ENCODE assay signal across 8 cellular contexts in genomic region chr4:39365360-39365759, GRCh38. TPM values are rescaled to one million over a fixed set of nuclear protein-coding genes. Genes with fewer than 3 reads are reported as not detected.
DNase-seq lines count a peak whose midpoint lies in the region; ATAC-seq, FAIRE-seq and TF ChIP-seq lines count a peak whose summit lies in the region.

No MANE protein-coding gene starts in this region.

- CTCF ChIA-PET in HepG2 (lab: Yijun Ruan, JAX; ENCODE audit: low intra/inter-chr PET ratio, low total read pairs): no interaction called here

- no peak for FAIRE-seq in HepG2 (lab: Jason Lieb, UNC)

- WGBS in HepG2 (ENCODE audit: low lambda C conversion rate): 1% methylated on average over 7 of the region's 7 CpGs
- WGBS in transverse colon (ENCODE audit: low coverage in 1 of 2), 2 donors: 4 to 7% methylated on average over 7 of the region's 7 CpGs

- peaks cover 55% of the 10 kb centered on the region for H3K4me1 Mint-ChIP-seq in activated T-cell treated with anti-CD3 and anti-CD28 coated beads, Interleukin-2, amount 50 U/mL, for 72 hours (ENCODE audit: low read depth)
- peaks cover 36% of the 10 kb centered on the region for H3K4me1 Mint-ChIP-seq in activated naive CD8-positive, alpha-beta T cell (ENCODE audit: low read depth)

- no peak for DNase-seq in activated T-cell treated with anti-CD3 and anti-CD28 coated beads, Interleukin-2, amount 50 U/mL, for 72 hours
- DNase-seq in activated T-cell treated with anti-CD3 and anti-CD28 coated beads for 4 hours (no peak), HepG2 (ENCODE audit: low spot score) (no peak), transverse colon (no peak), SIG-M5 treated with dmso at 0.1 percent for 504 hours (lab: John Stamatoyannopoulos, UW; ENCODE audit: unreplicated experiment) (no peak), NCI-H187 (lab: John Stamatoyannopoulos, UW) (no peak), amygdala (lab: John Stamatoyannopoulos, UW) (no peak)

- H3K9me3 ChIP-seq in HepG2 (ENCODE audit: low read length) (no peaks in the 10 kb centered on the region), transverse colon (no peaks in the 10 kb centered on the region)

- H3K4me1 ChIP-seq in HepG2 (ENCODE audit: insufficient read depth, low read length): peaks cover 47% of the 10 kb centered on the region
- H3K4me1 ChIP-seq in transverse colon: peaks cover 0 to 24% (median 20%) of the 10 kb centered on the region in 4 donors

- H3K27me3 ChIP-seq in HepG2 (ENCODE audit: control insufficient read depth in 1 of 2, insufficient read depth in 2 of 2, low read length in 2 of 2) (no peaks in the 10 kb centered on the region; a peak in 1 of 5 replicates), transverse colon (no peaks in the 10 kb centered on the region)

- ATAC-seq in activated T-cell treated with anti-CD3 and anti-CD28 coated beads, Interleukin-2, amount 50 U/mL, for 72 hours (replicated peaks in 1 of 2): no peak
- ATAC-seq in HepG2: no peak

- TF ChIP-seq RAD21 in HepG2 (CRISPR knock-in tag; IDR thresholded peaks at IDR 0.05): no peak

- peaks cover 8 to 24% of the 10 kb centered on the region in 2 donors for H3K36me3 Mint-ChIP-seq in activated T-cell treated with anti-CD3 and anti-CD28 coated beads, Interleukin-2, amount 50 U/mL, for 72 hours (ENCODE audit: insufficient read depth in 2 of 2)
- H3K36me3 Mint-ChIP-seq in activated naive CD8-positive, alpha-beta T cell: peaks cover 2% of the 10 kb centered on the region

- intact Hi-C loops in HepG2 (cut with micrococcal nuclease; ENCODE audit: unreplicated experiment): loop anchor here (10.0 kb wide), 1 partner anchor 181 kb away; the partner anchor contains the start of gene WDR19
- intact Hi-C loops in transverse colon (cut with DNase I; ENCODE audit: low total_unique reads): no loop called here

- H3K36me3 ChIP-seq in HepG2 (replicated peaks in 1 of 2; ENCODE audit: control insufficient read depth in 1 of 2, insufficient read depth in 2 of 2, low read length in 2 of 2) (no peaks in the 10 kb centered on the region; a peak in 1 of 5 replicates), transverse colon (no peaks in the 10 kb centered on the region)

- no peaks in the 10 kb centered on the region; the same call in 1 of the 2 replicates for H4K20me1 ChIP-seq in HepG2 (ENCODE audit: insufficient read depth, low read length)

- POLR2A ChIA-PET in HepG2 (lab: Yijun Ruan, JAX): interaction anchor here (1.3 to 4.4 kb wide), 6 partner anchors 9 to 93 kb away, joined by 3 to 30 read pairs (median 8); partner anchors contain the start of genes KLB, LIAS and RPL9

- no peak for TF ChIP-seq CTCF in HepG2 (CRISPR knock-in tag; IDR thresholded peaks at IDR 0.05)
- TF ChIP-seq CTCF in transverse colon (IDR thresholded peaks at IDR 0.05): no peak

- no peak overlapping the region for H2AFZ ChIP-seq in HepG2 (ENCODE audit: low read length)

- H3K4me2 ChIP-seq in HepG2 (ENCODE audit: low read depth, low read length): peak overlapping the region; percentile 88

- peak overlapping the region; percentile 99 for H3K27ac Mint-ChIP-seq in activated T-cell treated with anti-CD3 and anti-CD28 coated beads, Interleukin-2, amount 50 U/mL, for 72 hours
- H3K27ac Mint-ChIP-seq in activated naive CD8-positive, alpha-beta T cell: peak overlapping the region; percentile 94

- H3K9ac ChIP-seq in HepG2 (ENCODE audit: insufficient read depth, low read depth, low read length): peak overlapping the region; percentile 79

- TF ChIP-seq POLR2A in HepG2 (IDR thresholded peaks at IDR 0.05; ENCODE audit: insufficient read depth in 1 of 2, low read depth in 2 of 2, low read length in 2 of 2) (no peak), transverse colon (IDR thresholded peaks at IDR 0.05) (no peak)

- no peak for TF ChIP-seq EP300 in HepG2 (IDR thresholded peaks at IDR 0.05; ENCODE audit: low read depth in 2 of 2, low read length in 2 of 2)
- TF ChIP-seq EP300 in HepG2 (CRISPR knock-in tag; IDR thresholded peaks at IDR 0.05; ENCODE audit: borderline replicate concordance): no peak
- no peak for TF ChIP-seq EP300 in transverse colon (IDR thresholded peaks at IDR 0.05; ENCODE audit: low read depth)

- in situ Hi-C loops in HepG2 (cut with HindIII; ENCODE audit: extremely low pct_ligation_motif_present, low pct_unique_long_range_greater_than_20kb): loop anchor here (10.0 kb wide), 1 partner anchor 49 kb away; no protein-coding TSS in a partner anchor
- in situ Hi-C loops in transverse colon (cut with MboI; ENCODE audit: low pct_ligation_motif_present in 1 of 4, low pct_unique_long_range_greater_than_20kb in 1 of 4, low sequenced_read_pairs in 3 of 4): no loop called here

- peak overlapping the region; percentile 88 for H3K27ac ChIP-seq in HepG2 (ENCODE audit: extremely low read length, insufficient read depth, low read length)
- H3K27ac ChIP-seq in transverse colon: peak overlapping the region; percentile 88 to 94 (median 92)

- no peaks in the 10 kb centered on the region for H3K27me3 Mint-ChIP-seq in activated T-cell treated with anti-CD3 and anti-CD28 coated beads, Interleukin-2, amount 50 U/mL, for 72 hours (ENCODE audit: low read depth)
- no peaks in the 10 kb centered on the region for H3K27me3 Mint-ChIP-seq in activated naive CD8-positive, alpha-beta T cell

- peaks cover 4% of the 10 kb centered on the region in 2 donors for H3K9me3 Mint-ChIP-seq in activated T-cell treated with anti-CD3 and anti-CD28 coated beads, Interleukin-2, amount 50 U/mL, for 72 hours
- no peaks in the 10 kb centered on the region for H3K9me3 Mint-ChIP-seq in activated naive CD8-positive, alpha-beta T cell (ENCODE audit: low read depth)

- H3K4me3 ChIP-seq in HepG2 (replicated peaks in 1 of 3; ENCODE audit: insufficient read depth in 1 of 3, low read depth in 2 of 3, low read length in 3 of 3) (peak overlapping the region; percentile 76 to 85 (median 84)), transverse colon (peak overlapping the region; percentile 63 to 99 (median 92))

- peaks cover 57% of the 10 kb centered on the region for H3K79me2 ChIP-seq in HepG2 (ENCODE audit: insufficient read depth, low read length)

- BruUV-seq in HepG2 (replicated peaks; lab: Mats Ljungman, UMichigan): no TSS peak

- peak overlapping the region; percentile 98 to 100 for H3K4me3 Mint-ChIP-seq in activated T-cell treated with anti-CD3 and anti-CD28 coated beads, Interleukin-2, amount 50 U/mL, for 72 hours
- peak overlapping the region; percentile 96 for H3K4me3 Mint-ChIP-seq in activated naive CD8-positive, alpha-beta T cell

RNA-seq across cellular contexts. Expression of gene RFC1, which starts 0.8 kb away (rescaled TPM):
- total RNA-seq in activated T-cell treated with anti-CD3 and anti-CD28 coated beads, Interleukin-2, amount 50 U/mL, for 72 hours: 100 to 1,000 TPM; 111 to 134 TPM
- total RNA-seq in HepG2 (2016; rRNA removed; fragmentation: Illumina TruSeq; extraction: Trizol) (78.8 and 118 TPM in 2 replicates), transverse colon (10 to 100 TPM; 17.2 to 30.6 (median 18.6) TPM)
- total RNA-seq in HepG2 (2016; cell fraction: cytosol; rRNA removed; fragmentation: Illumina TruSeq; extraction: Trizol; ENCODE audit: low read depth): 21.8 and 22.9 TPM in 2 replicates
- 76.0 and 117 TPM in 2 replicates for total RNA-seq in HepG2 (2016; cell fraction: insoluble cytoplasmic fraction; rRNA removed; fragmentation: Illumina TruSeq; extraction: Trizol)
- 29.8 and 32.6 TPM in 2 replicates for total RNA-seq in HepG2 (2016; cell fraction: membrane; rRNA removed; fragmentation: Illumina TruSeq; extraction: Trizol)
- 76.8 and 78.9 TPM in 2 replicates for total RNA-seq in HepG2 (2016; cell fraction: nucleus; rRNA removed; fragmentation: Illumina TruSeq; extraction: Trizol)
- polyA plus RNA-seq in HepG2 (2011; rRNA removed): 8.5 and 15.9 TPM in 2 replicates
- polyA plus RNA-seq in HepG2 (2011; cell fraction: cytosol; rRNA removed): 14.7 and 19.0 TPM in 2 replicates
- 15.3 and 15.9 TPM in 2 replicates for polyA plus RNA-seq in HepG2 (2011; cell fraction: nucleus; rRNA removed)
- 36.0 and 49.9 TPM in 2 replicates for polyA plus RNA-seq in HepG2 (2012)
- 2.5 and 2.6 TPM in 2 replicates for polyA plus RNA-seq in HepG2 (2016; cell fraction: cytosol; fragmentation: Illumina TruSeq; extraction: Trizol; ENCODE audit: low read depth)
- 97.4 and 97.7 TPM in 2 replicates for polyA plus RNA-seq in HepG2 (2016; cell fraction: insoluble cytoplasmic fraction; fragmentation: Illumina TruSeq; extraction: Trizol; ENCODE audit: low read depth)
- 7.6 and 11.5 TPM in 2 replicates for polyA plus RNA-seq in HepG2 (2016; cell fraction: membrane; fragmentation: Illumina TruSeq; extraction: Trizol; ENCODE audit: low read depth)
- polyA plus RNA-seq in HepG2 (2016; cell fraction: nucleus; fragmentation: Illumina TruSeq; extraction: Trizol; ENCODE audit: insufficient read depth, low read depth): 67.8 and 70.4 TPM in 2 replicates
- 29.7 and 32.1 TPM in 2 replicates for polyA minus RNA-seq in HepG2 (2011; rRNA and poly(A)+ RNA removed; ENCODE audit: low replicate concordance)
- 50.7 and 53.5 TPM in 2 replicates for polyA minus RNA-seq in HepG2 (2011; cell fraction: cytosol; rRNA and poly(A)+ RNA removed)
- polyA minus RNA-seq in HepG2 (2011; cell fraction: nucleus; rRNA and poly(A)+ RNA removed): 59.6 and 61.7 TPM in 2 replicates

RNA-seq across cellular contexts. Expression of gene KLB, which starts 41.4 kb away (rescaled TPM):
- total RNA-seq in activated T-cell treated with anti-CD3 and anti-CD28 coated beads, Interleukin-2, amount 50 U/mL, for 72 hours: not detected
- 41.9 and 82.0 TPM in 2 replicates for total RNA-seq in HepG2 (2016; rRNA removed; fragmentation: Illumina TruSeq; extraction: Trizol)
- 4.8 and 6.1 TPM in 2 replicates for total RNA-seq in HepG2 (2016; cell fraction: cytosol; rRNA removed; fragmentation: Illumina TruSeq; extraction: Trizol; ENCODE audit: low read depth)
- 38.0 and 82.0 TPM in 2 replicates for total RNA-seq in HepG2 (2016; cell fraction: insoluble cytoplasmic fraction; rRNA removed; fragmentation: Illumina TruSeq; extraction: Trizol)
- 12.2 and 15.5 TPM in 2 replicates for total RNA-seq in HepG2 (2016; cell fraction: membrane; rRNA removed; fragmentation: Illumina TruSeq; extraction: Trizol)
- total RNA-seq in HepG2 (2016; cell fraction: nucleus; rRNA removed; fragmentation: Illumina TruSeq; extraction: Trizol): 91.7 and 106 TPM in 2 replicates
- polyA plus RNA-seq in HepG2 (2011; rRNA removed): 22.6 and 25.3 TPM in 2 replicates
- polyA plus RNA-seq in HepG2 (2011; cell fraction: cytosol; rRNA removed): 14.6 and 18.2 TPM in 2 replicates
- polyA plus RNA-seq in HepG2 (2011; cell fraction: nucleus; rRNA removed): 12.6 and 12.7 TPM in 2 replicates
- 28.3 and 43.2 TPM in 2 replicates for polyA plus RNA-seq in HepG2 (2012)
- 2.7 and 3.0 TPM in 2 replicates for polyA plus RNA-seq in HepG2 (2016; cell fraction: cytosol; fragmentation: Illumina TruSeq; extraction: Trizol; ENCODE audit: low read depth)
- 26.6 and 27.9 TPM in 2 replicates for polyA plus RNA-seq in HepG2 (2016; cell fraction: insoluble cytoplasmic fraction; fragmentation: Illumina TruSeq; extraction: Trizol; ENCODE audit: low read depth)
- 5.6 and 7.1 TPM in 2 replicates for polyA plus RNA-seq in HepG2 (2016; cell fraction: membrane; fragmentation: Illumina TruSeq; extraction: Trizol; ENCODE audit: low read depth)
- 95.1 and 96.3 TPM in 2 replicates for polyA plus RNA-seq in HepG2 (2016; cell fraction: nucleus; fragmentation: Illumina TruSeq; extraction: Trizol; ENCODE audit: insufficient read depth, low read depth)
- 0.02 and 40.4 TPM in 2 replicates for polyA minus RNA-seq in HepG2 (2011; rRNA and poly(A)+ RNA removed; ENCODE audit: low replicate concordance)
- polyA minus RNA-seq in HepG2 (2011; cell fraction: cytosol; rRNA and poly(A)+ RNA removed): 25.4 and 30.9 TPM in 2 replicates
- 19.8 and 25.6 TPM in 2 replicates for polyA minus RNA-seq in HepG2 (2011; cell fraction: nucleus; rRNA and poly(A)+ RNA removed)
- 1 to 10 TPM in 1 of 4 donors, under 1 TPM in 2, not detected in 1; 0.37 to 2.5 (median 0.79) TPM for total RNA-seq in transverse colon
